20 cellular contexts compared by ENCODE assay signal in genomic region chr3:67516496-67516895, GRCh38.
DNase-seq lines count a peak whose midpoint lies in the region; ATAC-seq and TF ChIP-seq lines count a peak whose summit lies in the region.
"Had no signal": no experiment of that assay in that cellular context is flagged by ENCODE, and none has a peak within 500 bp of the region (broad histone marks: within the 10 kb centered on the region; RNA-seq: fewer than 3 reads in every experiment).

No MANE protein-coding gene starts in this region.

- DNase-seq in LNCaP clone FGC (ENCODE audit: low read depth) (peak; percentile 98), endothelial cell (ENCODE audit: low spot score) (no peak), prostate gland (ENCODE audit: low spot score) (peak; percentile 10), iPS-NIHi11 (ENCODE audit: low spot score) (no peak), NCI-H1694 (lab: John Stamatoyannopoulos, UW) (no peak)
- DNase-seq: CD4-positive, CD25-positive, alpha-beta regulatory T cell; COR-L47; DMS79 treated with DMSO at 0.1 percent for 48 hours; KBM-7; NCI-H1105; NCI-H1694 treated with DMSO at 0.1 percent for 48 hours; NCI-H2081 treated with DMSO at 0.1 percent for 48 hours; NCI-H2171 treated with DMSO at 0.1 percent for 48 hours; NCI-H446; NCI-H526; SIG-M5; SK-N-SH had no signal

- H3K36me3 Mint-ChIP-seq in endothelial cell (ENCODE audit: low read depth, unreplicated experiment): no peaks in the 10 kb centered on the region

- no peaks in the 10 kb centered on the region for H3K4me1 ChIP-seq in prostate gland (replicated peaks)

- no peaks in the 10 kb centered on the region for H3K9me3 Mint-ChIP-seq in endothelial cell (ENCODE audit: unreplicated experiment)
- H3K9me3 Mint-ChIP-seq: CD4-positive, CD25-positive, alpha-beta regulatory T cell had no signal

- peaks cover 25% of the 10 kb centered on the region for H3K4me1 Mint-ChIP-seq in endothelial cell (ENCODE audit: unreplicated experiment)

- H3K27ac ChIP-seq in 22Rv1 (peak overlapping the region; percentile 29), prostate gland (no peak overlapping the region)

- peak overlapping the region; percentile 97 for H3K27ac Mint-ChIP-seq in endothelial cell (ENCODE audit: unreplicated experiment)

- no peaks in the 10 kb centered on the region for H3K9me3 ChIP-seq in prostate gland
- H3K9me3 ChIP-seq: SK-N-SH had no signal

- intact Hi-C loops in prostate gland (cut with DNase I): no loop called here

- no peak for TF ChIP-seq CTCF in 22Rv1 (IDR thresholded peaks at IDR 0.05)
- TF ChIP-seq CTCF in LNCaP clone FGC (IDR thresholded peaks at IDR 0.05; ENCODE audit: control insufficient read depth, extremely low read depth, insufficient read depth): no peak
- TF ChIP-seq CTCF in endothelial cell (IDR thresholded peaks at IDR 0.05; ENCODE audit: unreplicated experiment): no peak
- TF ChIP-seq CTCF in prostate gland (IDR thresholded peaks at IDR 0.05): no peak

- ATAC-seq in GM18505 (IDR thresholded peaks at IDR 0.05; ENCODE audit: unreplicated experiment): no peak
- ATAC-seq: GM12878 had no signal

- TF ChIP-seq POLR2A in prostate gland (IDR thresholded peaks at IDR 0.05): no peak
- TF ChIP-seq POLR2A in GM18505 (IDR thresholded peaks at IDR 0.05; ENCODE audit: borderline replicate concordance, extremely low read depth, insufficient read depth, insufficient read length): no peak

- WGBS in prostate gland: 50% methylated on average over 2 of the region's 2 CpGs

- peaks cover 3% of the 10 kb centered on the region for H3K27me3 Mint-ChIP-seq in endothelial cell (ENCODE audit: unreplicated experiment)
- H3K27me3 Mint-ChIP-seq: CD4-positive, CD25-positive, alpha-beta regulatory T cell had no signal

- no peaks in the 10 kb centered on the region for H3K36me3 ChIP-seq in prostate gland

- no peak overlapping the region for H3K4me3 Mint-ChIP-seq in endothelial cell (ENCODE audit: unreplicated experiment)
- H3K4me3 Mint-ChIP-seq: CD4-positive, CD25-positive, alpha-beta regulatory T cell had no signal

- H3K27me3 ChIP-seq in prostate gland (replicated peaks; ENCODE audit: insufficient read depth): no peaks in the 10 kb centered on the region

- no peak overlapping the region for H3K4me3 ChIP-seq in LNCaP clone FGC (ENCODE audit: low read depth, low read length)
- H3K4me3 ChIP-seq in prostate gland: no peak overlapping the region
- H3K4me3 ChIP-seq: GM12878 had no signal

Comparison
In these comparisons a context has a peak if more than half of its experiments do, and no peak if none do; other contexts are left out.
1. DNase-seq: peak in LNCaP clone FGC (single experiment) and prostate gland (single experiment); none in endothelial cell (single experiment), iPS-NIHi11 (single experiment) and NCI-H1694 (single experiment).